8 cellular contexts compared by ENCODE assay signal in genomic region chr12:31589582-31589895, GRCh38. TPM values are rescaled to one million over a fixed set of nuclear protein-coding genes. Genes with fewer than 3 reads are reported as not detected.
DNase-seq lines count a peak whose midpoint lies in the region; ATAC-seq, FAIRE-seq and TF ChIP-seq lines count a peak whose summit lies in the region.

No MANE protein-coding gene starts in this region.

- H2AFZ ChIP-seq in keratinocyte (ENCODE audit: control insufficient read depth, low read length): peak overlapping the region; percentile 64

- H3K36me3 ChIP-seq in adrenal gland (replicated peaks in 1 of 2): no peaks in the 10 kb centered on the region
- H3K36me3 ChIP-seq in keratinocyte (ENCODE audit: control insufficient read depth in 2 of 2, extremely low read depth in 1 of 2, insufficient read depth in 2 of 2, low read length in 2 of 2): no peaks in the 10 kb centered on the region
- no peaks in the 10 kb centered on the region for H3K36me3 ChIP-seq in stomach smooth muscle (ENCODE audit: control insufficient read depth in 2 of 2, insufficient read depth in 2 of 2, low read length in 2 of 2)

- ATAC-seq in HG02884 (IDR thresholded peaks at IDR 0.05; ENCODE audit: unreplicated experiment): peak; percentile 35
- ATAC-seq in GM19455 (IDR thresholded peaks at IDR 0.05; ENCODE audit: unreplicated experiment): no peak
- no peak for ATAC-seq in HG03378 (IDR thresholded peaks at IDR 0.05; ENCODE audit: unreplicated experiment)

- peaks cover 0 to 19% of the 10 kb centered on the region in 2 donors for H3K4me1 ChIP-seq in adrenal gland (replicated peaks in 1 of 2)
- H3K4me1 ChIP-seq in keratinocyte (ENCODE audit: control insufficient read depth, extremely low read depth, insufficient read depth, low read length): peaks cover 5% of the 10 kb centered on the region
- H3K4me1 ChIP-seq in stomach smooth muscle (ENCODE audit: control insufficient read depth, insufficient read depth, low read length): peaks cover 3% of the 10 kb centered on the region

- H3K27ac ChIP-seq in adrenal gland (peak overlapping the region; percentile 87 to 99 (median 98)), keratinocyte (ENCODE audit: control insufficient read depth, insufficient read depth, low read length) (peak overlapping the region; percentile 55), stomach smooth muscle (ENCODE audit: low read length) (peak overlapping the region; percentile 80)

- DNase-seq in adrenal gland (no peak), keratinocyte (ENCODE audit: low read depth, low spot score) (no peak), NCI-H69 (lab: John Stamatoyannopoulos, UW) (no peak)

- H3K9me1 ChIP-seq in keratinocyte (ENCODE audit: control insufficient read depth, extremely low read depth, insufficient read depth, low read length): no peaks in the 10 kb centered on the region

- TF ChIP-seq CTCF in adrenal gland (IDR thresholded peaks at IDR 0.05) (no peak), keratinocyte (optimal IDR thresholded peaks at IDR 0.05 in 1 of 3, IDR thresholded peaks at IDR 0.05 in 1 of 3, conservative IDR thresholded peaks at IDR 0.05 in 1 of 3; ENCODE audit: extremely low read depth in 1 of 3, insufficient read depth in 2 of 3, low read length in 3 of 3) (no peak)

- peaks cover 2% of the 10 kb centered on the region for H3K79me2 ChIP-seq in keratinocyte (ENCODE audit: control insufficient read depth, insufficient read depth, low read length)

- TF ChIP-seq POLR2A in adrenal gland (IDR thresholded peaks at IDR 0.05): no peak

- intact Hi-C loops in adrenal gland (cut with DNase I): no loop called here

- H3K4me3 ChIP-seq in GM08714 (ENCODE audit: low read length) (peak overlapping the region; percentile 72), adrenal gland (peak overlapping the region; percentile 28 to 97 (median 82)), keratinocyte (ENCODE audit: control insufficient read depth in 2 of 3, extremely low read depth in 1 of 3, insufficient read depth in 2 of 3, low read depth in 1 of 3, low read length in 3 of 3) (peak overlapping the region; percentile 70 to 82 (median 80)), stomach smooth muscle (ENCODE audit: low read length in 2 of 2) (peak overlapping the region; percentile 77 to 91)

- H3K9me3 ChIP-seq in adrenal gland (replicated peaks in 1 of 3) (no peaks in the 10 kb centered on the region), keratinocyte (ENCODE audit: control insufficient read depth, low read depth, low read length) (no peaks in the 10 kb centered on the region), stomach smooth muscle (ENCODE audit: control insufficient read depth in 2 of 2, low read length in 2 of 2) (no peaks in the 10 kb centered on the region)

- dilution Hi-C loops in keratinocyte (cut with MboI; ENCODE audit: extremely low pct_ligation_motif_present, low sequenced_read_pairs): no loop called here

- H3K9ac ChIP-seq in keratinocyte (ENCODE audit: control insufficient read depth, extremely low read depth, insufficient read depth, low read length) (peak overlapping the region; percentile 82), stomach smooth muscle (ENCODE audit: low read length in 2 of 2) (peak overlapping the region; percentile 68 to 84)

- no peaks in the 10 kb centered on the region for H4K20me1 ChIP-seq in keratinocyte (ENCODE audit: control insufficient read depth, extremely low read depth, insufficient read depth, low read length)

- no peak for FAIRE-seq in keratinocyte (lab: Jason Lieb, UNC)

- H3K27me3 ChIP-seq in adrenal gland: no peaks in the 10 kb centered on the region
- H3K27me3 ChIP-seq in keratinocyte (ENCODE audit: control insufficient read depth, extremely low read depth, insufficient read depth, low read length): no peaks in the 10 kb centered on the region
- H3K27me3 ChIP-seq in stomach smooth muscle (ENCODE audit: control insufficient read depth in 1 of 2, insufficient read depth in 2 of 2, low read length in 2 of 2): no peaks in the 10 kb centered on the region

- 0 to 2% (median 1%) methylated on average over 13 of the region's 13 CpGs for WGBS in adrenal gland, 4 donors

- H3K4me2 ChIP-seq in keratinocyte (ENCODE audit: control insufficient read depth, extremely low read depth, insufficient read depth, low read depth, low read length): peak overlapping the region; percentile 73

RNA-seq across cellular contexts. Expression of gene DENND5B, which starts 1.4 kb away (rescaled TPM):
- total RNA-seq in adrenal gland: 10 to 100 TPM; 19.4 to 31.6 (median 25.6) TPM
- polyA plus RNA-seq in adrenal gland (10 to 100 TPM in 1 of 3 donors, 1 to 10 TPM in 2; 4.2 to 14.4 (median 6.3) TPM), keratinocyte (2.6 to 4.7 TPM (median 3.2 TPM) in 3 replicates)
- polyA plus RNA-seq in keratinocyte (2011; ENCODE audit: low read depth): 2.3 TPM
- 2.3 and 4.5 TPM in 2 replicates for polyA plus RNA-seq in keratinocyte (2011; cell fraction: cytosol; rRNA removed)
- polyA plus RNA-seq in keratinocyte (2011; cell fraction: nucleus; rRNA removed): 3.6 and 4.4 TPM in 2 replicates
- polyA plus RNA-seq in keratinocyte (2012; ENCODE audit: low replicate concordance): 1.4 and 2.6 TPM in 2 replicates
- 5.6 to 6.6 TPM (median 6.0 TPM) in 3 replicates for polyA minus RNA-seq in keratinocyte
- 2.9 TPM for polyA minus RNA-seq in keratinocyte (2011; cell fraction: cytosol; rRNA and poly(A)+ RNA removed)
- 3.9 and 7.0 TPM in 2 replicates for polyA minus RNA-seq in keratinocyte (2011; cell fraction: nucleus; rRNA and poly(A)+ RNA removed)
